8 cellular contexts compared by ENCODE assay signal in genomic region chr14:63642229-63642611, GRCh38. TPM values are rescaled to one million over a fixed set of nuclear protein-coding genes. Genes with fewer than 3 reads are reported as not detected.
A peak's percentile ranks its signal among the peaks of the same experiment; 100 is the strongest.
DNase-seq lines count a peak whose midpoint lies in the region; ATAC-seq and TF ChIP-seq lines count a peak whose summit lies in the region.

No MANE protein-coding gene starts in this region.

- H3K9me3 Mint-ChIP-seq in activated CD8-positive, alpha-beta T cell treated with anti-CD3 and anti-CD28 coated beads for 36 hours: peaks cover 3% of the 10 kb centered on the region

- H2AFZ ChIP-seq in mesenchymal stem cell (ENCODE audit: low read depth, low read length): no peak overlapping the region

- intact Hi-C loops in activated CD8-positive, alpha-beta T cell treated with anti-CD3 and anti-CD28 coated beads for 36 hours (cut with micrococcal nuclease): loop anchor here (5.0 to 10.0 kb wide), 2 partner anchors 85 to 113 kb away; partner anchors contain the start of gene SGPP1

- no peak overlapping the region for H2BK120ac ChIP-seq in mesenchymal stem cell (ENCODE audit: low read depth, low read length)

- H3K79me1 ChIP-seq in mesenchymal stem cell (replicated peaks; ENCODE audit: low read length, poor library complexity, severe bottlenecking): peaks cover 9% of the 10 kb centered on the region

- H2BK15ac ChIP-seq in mesenchymal stem cell (ENCODE audit: low read depth, poor library complexity, severe bottlenecking): no peak overlapping the region

- H3K23ac ChIP-seq in mesenchymal stem cell (ENCODE audit: low read length in 2 of 2): no peak overlapping the region

- H3K27ac ChIP-seq in mesenchymal stem cell (ENCODE audit: low read length, poor library complexity, severe bottlenecking): peak overlapping the region; percentile 97

- H3K14ac ChIP-seq in mesenchymal stem cell (ENCODE audit: low read length in 2 of 2): no peak overlapping the region

- no peaks in the 10 kb centered on the region for H3K27me3 Mint-ChIP-seq in activated CD8-positive, alpha-beta T cell treated with anti-CD3 and anti-CD28 coated beads for 36 hours

- peaks cover 30% of the 10 kb centered on the region for H3K4me1 Mint-ChIP-seq in activated CD8-positive, alpha-beta T cell treated with anti-CD3 and anti-CD28 coated beads for 36 hours (ENCODE audit: low read depth)

- H2BK5ac ChIP-seq in mesenchymal stem cell (ENCODE audit: low read depth, low read length, poor library complexity, severe bottlenecking): peak overlapping the region; percentile 14

- POLR2A ChIA-PET in activated CD8-positive, alpha-beta T cell treated with anti-CD3 and anti-CD28 coated beads for 36 hours (lab: Charles Lee): interaction anchor here (1.8 to 3.6 kb wide), 2 partner anchors 9 to 14 kb away, joined by 4 to 29 read pairs; no protein-coding TSS in a partner anchor

- peak overlapping the region; percentile 100 for H3K27ac Mint-ChIP-seq in activated CD8-positive, alpha-beta T cell treated with anti-CD3 and anti-CD28 coated beads for 36 hours

- H3K4me2 ChIP-seq in mesenchymal stem cell (ENCODE audit: low read length, poor library complexity, severe bottlenecking): no peak overlapping the region

- H3K9ac ChIP-seq in endocrine pancreas (ENCODE audit: control insufficient read depth, insufficient read depth, low read length): peak overlapping the region; percentile 69
- H3K9ac ChIP-seq in mesenchymal stem cell (ENCODE audit: low read length): peak overlapping the region; percentile 96

- H4K8ac ChIP-seq in mesenchymal stem cell (ENCODE audit: low read length): peak overlapping the region; percentile 29

- H3K36me3 ChIP-seq in endocrine pancreas (ENCODE audit: control insufficient read depth, insufficient read depth, low read length): no peaks in the 10 kb centered on the region
- H3K36me3 ChIP-seq in mesenchymal stem cell (ENCODE audit: control insufficient read depth in 1 of 2, insufficient read depth in 2 of 2, low read depth in 1 of 2, low read length in 2 of 2): no peaks in the 10 kb centered on the region

- no peak overlapping the region for H3K4ac ChIP-seq in mesenchymal stem cell (ENCODE audit: low read depth in 1 of 2, low read length in 2 of 2)

- H3K4me1 ChIP-seq in endocrine pancreas (ENCODE audit: control insufficient read depth, insufficient read depth, low read length) (peaks cover 8% of the 10 kb centered on the region), mesenchymal stem cell (ENCODE audit: control insufficient read depth, insufficient read depth, low read depth, low read length) (peaks cover 2% of the 10 kb centered on the region)

- H3K9me3 ChIP-seq in endocrine pancreas (ENCODE audit: control insufficient read depth, low read length): no peaks in the 10 kb centered on the region
- H3K9me3 ChIP-seq in mesenchymal stem cell (ENCODE audit: control insufficient read depth, low read length): no peaks in the 10 kb centered on the region

- no peak overlapping the region for H2AK5ac ChIP-seq in mesenchymal stem cell (ENCODE audit: low read length, severe bottlenecking)

- H3K36me3 Mint-ChIP-seq in activated CD8-positive, alpha-beta T cell treated with anti-CD3 and anti-CD28 coated beads for 36 hours (ENCODE audit: low read depth): peaks cover 24% of the 10 kb centered on the region

- peak overlapping the region; percentile 98 for H3K4me3 Mint-ChIP-seq in activated CD8-positive, alpha-beta T cell treated with anti-CD3 and anti-CD28 coated beads for 36 hours

- H4K91ac ChIP-seq in mesenchymal stem cell (ENCODE audit: low read length): no peak overlapping the region

- CTCF ChIA-PET in activated CD8-positive, alpha-beta T cell treated with anti-CD3 and anti-CD28 coated beads for 36 hours (lab: Charles Lee): interaction anchor here (0.8 to 3.2 kb wide), 9 partner anchors 8 to 652 kb away, joined by 3 to 23 read pairs (median 3); partner anchors contain the start of gene ESR2

- DNase-seq in CD1c-positive myeloid dendritic cell (ENCODE audit: extremely low spot score): peak; percentile 95
- peak; percentile 76 for DNase-seq in HK-2 (ENCODE audit: unreplicated experiment)
- peak; percentile 93 for DNase-seq in NCI-H82 treated with DMSO at 0.1 percent for 48 hours (lab: John Stamatoyannopoulos, UW; ENCODE audit: unreplicated experiment)
- peak; percentile 87 for DNase-seq in activated CD8-positive, alpha-beta T cell treated with anti-CD3 and anti-CD28 coated beads for 36 hours
- peak; percentile 98 for DNase-seq in mesenchymal stem cell
- DNase-seq in stimulated activated CD8-positive, alpha-beta memory T cell treated with anti-CD3 and anti-CD28 coated beads, Interleukin-12 subunit alpha, Interleukin-12 subunit beta, amount 100 ng/mL, for 4 hours (ENCODE audit: low read depth): peak; percentile 54

- H3K27me3 ChIP-seq in endocrine pancreas (ENCODE audit: control insufficient read depth, insufficient read depth, low read length) (no peaks in the 10 kb centered on the region), mesenchymal stem cell (ENCODE audit: control insufficient read depth in 1 of 2, insufficient read depth in 1 of 2, low read length in 2 of 2) (no peaks in the 10 kb centered on the region)

- no peak for TF ChIP-seq CTCF in activated CD8-positive, alpha-beta T cell treated with anti-CD3 and anti-CD28 coated beads for 36 hours (IDR thresholded peaks at IDR 0.05)

- H3K18ac ChIP-seq in mesenchymal stem cell (ENCODE audit: low read depth in 1 of 2, low read length in 2 of 2): peak overlapping the region in 1 of 2 experiments; percentile 55

- peak overlapping the region; percentile 99 for H3K4me3 ChIP-seq in endocrine pancreas (ENCODE audit: control insufficient read depth, insufficient read depth, low read length)
- H3K4me3 ChIP-seq in mesenchymal stem cell (ENCODE audit: insufficient read depth in 1 of 2, low read depth in 1 of 2, low read length in 2 of 2): peak overlapping the region; percentile 37 to 82

- ATAC-seq in GM19455 (IDR thresholded peaks at IDR 0.05; ENCODE audit: unreplicated experiment): peak; percentile 65
- peak; percentile 71 for ATAC-seq in activated CD8-positive, alpha-beta T cell treated with anti-CD3 and anti-CD28 coated beads for 36 hours

- no peak overlapping the region for H2BK12ac ChIP-seq in mesenchymal stem cell (ENCODE audit: low read length in 2 of 2)

- WGBS in mesenchymal stem cell: 0% methylated on average over 8 of the region's 12 CpGs

RNA-seq across cellular contexts. Expression of gene WDR89, which starts 0.5 kb away (rescaled TPM):
- 10 to 100 TPM; 30.9 to 33.4 TPM for total RNA-seq in activated CD8-positive, alpha-beta T cell treated with anti-CD3 and anti-CD28 coated beads for 36 hours
- polyA plus RNA-seq in mesenchymal stem cell (2013, experiment 1 of 2): 5.1 TPM
- polyA plus RNA-seq in mesenchymal stem cell (2013, experiment 2 of 2): 5.3 TPM

Comparison
In these comparisons a context has a peak if more than half of its experiments do, and no peak if none do; other contexts are left out.
1. Peak in every context shown above with its lines: DNase-seq, ATAC-seq, H3K4me3 ChIP-seq and H3K27ac ChIP-seq.